Comparison of ENCODE assay signal across 8 cellular contexts in genomic region chr2:11498543-11499034, GRCh38. TPM values are rescaled to one million over a fixed set of nuclear protein-coding genes. Genes with fewer than 3 reads are reported as not detected.
DNase-seq lines count a peak whose midpoint lies in the region; ATAC-seq lines count a peak whose summit lies in the region.

No MANE protein-coding gene starts in this region.

- peak overlapping the region in 1 of 2 experiments; percentile 49 for H2BK12ac ChIP-seq in mesenchymal stem cell (ENCODE audit: low read length in 2 of 2)

- H3K4me3 ChIP-seq in mesenchymal stem cell (ENCODE audit: insufficient read depth in 1 of 2, low read depth in 1 of 2, low read length in 2 of 2), result no peak overlapping the region

- no peak overlapping the region for H2BK120ac ChIP-seq in mesenchymal stem cell (ENCODE audit: low read depth, low read length)

- 57% methylated on average over 9 of the region's 9 CpGs for WGBS in mesenchymal stem cell

- H4K91ac ChIP-seq in mesenchymal stem cell (ENCODE audit: low read length), result peak overlapping the region; percentile 67

- DNase-seq in SW480 (ENCODE audit: low spot score) (peak; percentile 68), mesenchymal stem cell (no peak), UCSD-AML1 (lab: John Stamatoyannopoulos, UW; ENCODE audit: unreplicated experiment) (no peak), NCI-H446 treated with DMSO at 0.1 percent for 48 hours (lab: John Stamatoyannopoulos, UW) (no peak), immature natural killer cell (no peak)
- DNase-seq in stimulated activated naive CD4-positive, alpha-beta T cell treated with Interleukin-2 at 50 U/mL for 16 hours (lab: John Stamatoyannopoulos, UW), result no peak

- peak overlapping the region; percentile 52 for H4K8ac ChIP-seq in mesenchymal stem cell (ENCODE audit: low read length)

- peaks cover 0 to 4% (median 0%) of the 10 kb centered on the region in 3 donors for H3K36me3 Mint-ChIP-seq in immature natural killer cell

- no peak overlapping the region for H3K4me2 ChIP-seq in mesenchymal stem cell (ENCODE audit: low read length, poor library complexity, severe bottlenecking)

- H3K9me3 ChIP-seq in mesenchymal stem cell (ENCODE audit: control insufficient read depth, low read length), result peaks cover 6% of the 10 kb centered on the region

- no peak overlapping the region for H2BK5ac ChIP-seq in mesenchymal stem cell (ENCODE audit: low read depth, low read length, poor library complexity, severe bottlenecking)

- ATAC-seq in GM19328 (IDR thresholded peaks at IDR 0.05; ENCODE audit: unreplicated experiment) (peak; percentile 81), HG03066 (IDR thresholded peaks at IDR 0.05; ENCODE audit: low read depth, unreplicated experiment) (peak; percentile 94)

- H3K27me3 Mint-ChIP-seq in immature natural killer cell (ENCODE audit: low read depth in 3 of 3), result peaks cover 0 to 5% (median 2%) of the 10 kb centered on the region in 3 donors

- H3K27me3 ChIP-seq in mesenchymal stem cell (ENCODE audit: control insufficient read depth in 1 of 2, insufficient read depth in 1 of 2, low read length in 2 of 2), result peaks cover 21 to 22% of the 10 kb centered on the region in 2 experiments

- no peak overlapping the region for H2BK15ac ChIP-seq in mesenchymal stem cell (ENCODE audit: low read depth, poor library complexity, severe bottlenecking)

- peak overlapping the region in 1 of 2 experiments; percentile 73 for H3K14ac ChIP-seq in mesenchymal stem cell (ENCODE audit: low read length in 2 of 2)

- H3K9me3 Mint-ChIP-seq in immature natural killer cell, result no peaks in the 10 kb centered on the region

- H3K79me1 ChIP-seq in mesenchymal stem cell (replicated peaks; ENCODE audit: low read length, poor library complexity, severe bottlenecking), result no peaks in the 10 kb centered on the region

- H3K4ac ChIP-seq in mesenchymal stem cell (ENCODE audit: low read depth in 1 of 2, low read length in 2 of 2), result no peak overlapping the region

- H3K27ac ChIP-seq in mesenchymal stem cell (ENCODE audit: low read length, poor library complexity, severe bottlenecking), result no peak overlapping the region

- H3K27ac Mint-ChIP-seq in immature natural killer cell, result no peak overlapping the region

- H2AFZ ChIP-seq in mesenchymal stem cell (ENCODE audit: low read depth, low read length), result peak overlapping the region; percentile 70

- H2AK5ac ChIP-seq in mesenchymal stem cell (ENCODE audit: low read length, severe bottlenecking), result no peak overlapping the region

- no peaks in the 10 kb centered on the region for H3K36me3 ChIP-seq in mesenchymal stem cell (ENCODE audit: control insufficient read depth in 1 of 2, insufficient read depth in 2 of 2, low read depth in 1 of 2, low read length in 2 of 2)

- no peak overlapping the region for H3K9ac ChIP-seq in mesenchymal stem cell (ENCODE audit: low read length)

- no peak overlapping the region for H3K18ac ChIP-seq in mesenchymal stem cell (ENCODE audit: low read depth in 1 of 2, low read length in 2 of 2)

- no peak overlapping the region for H3K23ac ChIP-seq in mesenchymal stem cell (ENCODE audit: low read length in 2 of 2)

- no peak overlapping the region for H3K4me3 Mint-ChIP-seq in immature natural killer cell

- H3K4me1 Mint-ChIP-seq in immature natural killer cell, result no peaks in the 10 kb centered on the region

- H3K4me1 ChIP-seq in mesenchymal stem cell (ENCODE audit: control insufficient read depth, insufficient read depth, low read depth, low read length), result peaks cover 7% of the 10 kb centered on the region

RNA-seq across cellular contexts. Expression of gene E2F6, which starts 32.6 kb away (rescaled TPM):
- polyA plus RNA-seq in mesenchymal stem cell (2013, experiment 1 of 2), result 11.7 TPM
- polyA plus RNA-seq in mesenchymal stem cell (2013, experiment 2 of 2), result 12.0 TPM
- 1 to 10 TPM; 2.8 to 7.6 (median 6.6) TPM for polyA plus RNA-seq in immature natural killer cell

RNA-seq across cellular contexts. Expression of gene GREB1, which starts 35.3 kb away (rescaled TPM):
- 1.9 TPM for polyA plus RNA-seq in mesenchymal stem cell (2013, experiment 1 of 2)
- polyA plus RNA-seq in mesenchymal stem cell (2013, experiment 2 of 2), result 1.9 TPM
- under 1 TPM in 1 of 3 donors, not detected in 2; 0.41 TPM for polyA plus RNA-seq in immature natural killer cell
